20 cellular contexts compared by ENCODE assay signal in genomic region chr3:193546129-193546528, GRCh38. TPM values are rescaled to one million over a fixed set of nuclear protein-coding genes. Genes with fewer than 3 reads are reported as not detected.
DNase-seq lines count a peak whose midpoint lies in the region; ATAC-seq and TF ChIP-seq lines count a peak whose summit lies in the region.
"Had no signal": no experiment of that assay in that cellular context is flagged by ENCODE, and none has a peak within 500 bp of the region (broad histone marks: within the 10 kb centered on the region; RNA-seq: fewer than 3 reads in every experiment).

No MANE protein-coding gene starts in this region.

- DNase-seq in adrenal gland: no peak
- DNase-seq: AML-193; Caco-2; CD4-positive, alpha-beta T cell; DMS79; GF-D8; HCEC 1CT; HFFc6 had no signal

- ATAC-seq in GM18870 (IDR thresholded peaks at IDR 0.05; ENCODE audit: unreplicated experiment) (no peak), GM21529 (IDR thresholded peaks at IDR 0.05; ENCODE audit: unreplicated experiment) (no peak), GM21619 (IDR thresholded peaks at IDR 0.05; ENCODE audit: unreplicated experiment) (no peak)
- ATAC-seq: A549, GM12878, GM23338 had no signal

- H3K9me3 ChIP-seq in HEK293 (ENCODE audit: control insufficient read depth, insufficient read depth, low read depth, low read length): no peaks in the 10 kb centered on the region
- H3K9me3 ChIP-seq in adrenal gland (replicated peaks in 1 of 3): no peaks in the 10 kb centered on the region
- H3K9me3 ChIP-seq: A549 had no signal

- POLR2A ChIA-PET in HEK293 (lab: Yijun Ruan, JAX): no interaction called here

- TF ChIP-seq POLR2A in adrenal gland (IDR thresholded peaks at IDR 0.05): no peak

- H3K4me3 ChIP-seq in HEK293 (ENCODE audit: low read depth, low read length) (no peak overlapping the region), adrenal gland (no peak overlapping the region)
- H3K4me3 ChIP-seq: A549, GM12878, GM23338 had no signal

- no peaks in the 10 kb centered on the region for H3K27me3 ChIP-seq in layer of hippocampus (ENCODE audit: control insufficient read depth, insufficient read depth, low read length)
- H3K27me3 ChIP-seq in adrenal gland: no peaks in the 10 kb centered on the region

- H3K4me1 ChIP-seq in HEK293 (ENCODE audit: control insufficient read depth, insufficient read depth, low read length) (no peaks in the 10 kb centered on the region), adrenal gland (replicated peaks in 1 of 2) (no peaks in the 10 kb centered on the region)
- H3K4me1 ChIP-seq: A549, Caco-2 had no signal

- CTCF ChIA-PET in HEK293 (lab: Yijun Ruan, JAX): no interaction called here

- H3K27ac ChIP-seq in HEK293 (ENCODE audit: extremely low read depth, low read depth, low read length) (no peak overlapping the region), cingulate gyrus (ENCODE audit: low read depth, low read length) (peak overlapping the region; percentile 57), layer of hippocampus (ENCODE audit: low read depth, low read length) (peak overlapping the region; percentile 22), temporal lobe (ENCODE audit: low read depth, low read length) (peak overlapping the region; percentile 52), adrenal gland (no peak overlapping the region)
- H3K27ac ChIP-seq: 22Rv1, A549, C4-2B had no signal

- no peaks in the 10 kb centered on the region for H3K36me3 ChIP-seq in HEK293 (ENCODE audit: control insufficient read depth in 2 of 2, insufficient read depth in 1 of 2, low read length in 2 of 2)
- H3K36me3 ChIP-seq in adrenal gland (replicated peaks in 1 of 2): no peaks in the 10 kb centered on the region

- intact Hi-C loops in adrenal gland (cut with DNase I): no loop called here

- no peak for TF ChIP-seq CTCF in HEK293 (tag by site-specific recombination; IDR thresholded peaks at IDR 0.05)
- TF ChIP-seq CTCF in adrenal gland (IDR thresholded peaks at IDR 0.05): no peak

TF ChIP-seq in HEK293, 187 proteins besides CTCF, POLR2A, EP300 and RAD21:
- TF ChIP-seq ZNF707 (tag by site-specific recombination; IDR thresholded peaks at IDR 0.05) (no peak), SETDB1 (IDR thresholded peaks at IDR 0.05; ENCODE audit: insufficient read length, low read length) (peak; percentile 61)

RNA-seq across cellular contexts. Expression of gene ATP13A4, which starts 8.6 kb away (rescaled TPM):
- total RNA-seq in temporal lobe (15.7 TPM), adrenal gland (1 to 10 TPM in 1 of 8 donors, under 1 TPM in 6, not detected in 1; 0.14 to 1.6 (median 0.57) TPM)
- polyA plus RNA-seq in adrenal gland: under 1 TPM; 0.32 to 0.62 (median 0.34) TPM
- total RNA-seq: GM23338, HFFc6 had no signal
- polyA plus RNA-seq: GM23338 had no signal

RNA-seq across cellular contexts. Expression of gene OPA1, which starts 46.9 kb away (rescaled TPM):
- total RNA-seq in temporal lobe (103 TPM), adrenal gland (100 to 1,000 TPM in 3 of 8 donors, 10 to 100 TPM in 5; 40.6 to 155 (median 54.6) TPM)
- polyA plus RNA-seq in adrenal gland: 100 to 1,000 TPM in 1 of 3 donors, 10 to 100 TPM in 2; 13.0 to 194 (median 13.9) TPM

Comparison
In these comparisons a context has a peak if more than half of its experiments do, and no peak if none do; other contexts are left out.
1. H3K27ac ChIP-seq: peak in cingulate gyrus (single experiment), layer of hippocampus (single experiment) and temporal lobe (single experiment); none in HEK293 (single experiment) and adrenal gland (0 of 5).